ENCODE assay signal across 18 cellular contexts in the genomic region with DNA sequence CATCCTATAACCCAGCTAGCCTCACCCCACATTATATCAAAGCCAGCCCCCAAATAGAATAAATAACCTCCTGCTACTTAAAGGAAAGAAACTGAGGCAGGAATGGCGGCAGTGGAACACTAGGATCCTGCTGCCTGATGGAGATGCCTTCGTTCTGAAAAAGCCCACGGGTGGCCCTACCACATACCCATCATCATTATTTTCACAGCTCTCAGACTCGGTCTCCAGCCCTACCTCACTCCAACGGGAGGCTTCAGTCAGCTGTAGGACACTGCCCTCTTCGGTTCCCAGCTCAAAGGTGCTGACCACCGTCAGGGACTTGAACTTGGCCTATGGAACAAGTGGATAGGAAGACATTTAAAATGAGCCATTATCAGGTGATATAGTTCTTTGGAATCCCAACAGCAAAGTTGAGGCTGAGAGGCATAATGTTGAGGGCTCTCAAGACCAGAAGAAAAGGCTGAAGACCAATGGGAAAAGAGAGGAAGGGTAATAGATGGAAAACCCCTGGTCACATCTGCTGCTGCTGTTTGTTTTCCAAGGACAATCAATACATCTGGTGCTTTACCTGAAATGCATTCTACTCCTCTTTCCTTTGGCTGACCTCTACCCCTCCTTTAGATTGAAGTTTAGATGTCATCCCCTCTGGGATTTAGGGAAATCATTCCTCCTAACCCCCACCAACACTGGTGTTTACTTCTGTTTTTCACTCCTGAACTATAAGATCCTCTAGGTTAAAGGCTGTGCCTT. TPM values are rescaled to one million over a fixed set of nuclear protein-coding genes. Genes with fewer than 3 reads are reported as not detected.
DNase-seq lines count a peak whose midpoint lies in the region; ATAC-seq, FAIRE-seq and TF ChIP-seq lines count a peak whose summit lies in the region.
"Had no signal": no experiment of that assay in that cellular context is flagged by ENCODE, and none has a peak within 500 bp of the region (broad histone marks: within the 10 kb centered on the region; RNA-seq: fewer than 3 reads in every experiment).

No MANE protein-coding gene starts in this region.

- H2AFZ ChIP-seq in HepG2 (ENCODE audit: low read length), result no peak overlapping the region

- FAIRE-seq in HepG2 (lab: Jason Lieb, UNC), result no peak
- FAIRE-seq: bronchial epithelial cell, H1 had no signal

- H4K20me1 ChIP-seq in HepG2 (ENCODE audit: insufficient read depth, low read length), result no peaks in the 10 kb centered on the region

- TF ChIP-seq EP300 in HepG2 (IDR thresholded peaks at IDR 0.05; ENCODE audit: low read depth in 2 of 2, low read length in 2 of 2) (no peak), HepG2 (CRISPR knock-in tag; IDR thresholded peaks at IDR 0.05; ENCODE audit: borderline replicate concordance) (no peak)

- no peak overlapping the region for H3K4me3 Mint-ChIP-seq in nephron
- H3K4me3 Mint-ChIP-seq: activated CD8-positive, alpha-beta T cell treated with anti-CD3 and anti-CD28 coated beads for 36 hours had no signal

- H3K9ac ChIP-seq in HepG2 (ENCODE audit: insufficient read depth, low read depth, low read length), result no peak overlapping the region

- no peaks in the 10 kb centered on the region for H3K27me3 ChIP-seq in HepG2 (ENCODE audit: control insufficient read depth in 1 of 2, insufficient read depth in 2 of 2, low read length in 2 of 2)
- H3K27me3 ChIP-seq in right lobe of liver, result no peaks in the 10 kb centered on the region
- H3K27me3 ChIP-seq: spleen had no signal

- H3K4me1 Mint-ChIP-seq in nephron, result peaks cover 34% of the 10 kb centered on the region

- no peak for DNase-seq in HepG2 (ENCODE audit: low spot score)
- DNase-seq in right lobe of liver, result no peak
- no peak for DNase-seq in cerebellar cortex (ENCODE audit: low spot score)
- no peak for DNase-seq in mucosa of gallbladder (ENCODE audit: low spot score)
- DNase-seq: activated CD8-positive, alpha-beta T cell treated with anti-CD3 and anti-CD28 coated beads for 36 hours; activated effector memory CD4-positive, alpha-beta T cell treated with Interleukin-2 at 50 U/mL for 16 hours; Caco-2; GF-D8; NCI-H1930; NCI-H748 treated with DMSO at 0.1 percent for 48 hours; SHP77; spleen had no signal

- no peaks in the 10 kb centered on the region for H3K36me3 Mint-ChIP-seq in nephron (ENCODE audit: low read depth)

- CTCF ChIA-PET in HepG2 (lab: Yijun Ruan, JAX; ENCODE audit: low intra/inter-chr PET ratio, low total read pairs), result interaction anchor here (3.3 kb wide), 1 partner anchor 16 kb away, joined by 93 read pairs; a partner anchor contains a TSS

- 49% methylated on average over 7 of the region's 7 CpGs for WGBS in HepG2 (ENCODE audit: low lambda C conversion rate)
- 83% methylated on average over 7 of the region's 7 CpGs for WGBS in right lobe of liver (ENCODE audit: insufficient coverage, low coverage, low lambda C conversion rate, missing lambda C conversion rate)

- H3K27ac ChIP-seq in HepG2 (ENCODE audit: extremely low read length, insufficient read depth, low read length) (no peak overlapping the region), right lobe of liver (peak overlapping the region in 1 of 3 donors; percentile 69)

- H3K4me2 ChIP-seq in HepG2 (ENCODE audit: low read depth, low read length), result peak overlapping the region; percentile 14; the same call in 1 of the 2 replicates

- POLR2A ChIA-PET in HepG2 (lab: Yijun Ruan, JAX), result interaction anchor here (1.9 to 2.9 kb wide), 3 partner anchors 15 to 71 kb away, joined by 11 to 29 read pairs (median 25); a partner anchor contains a TSS

- in situ Hi-C loops in HepG2 (cut with HindIII; ENCODE audit: extremely low pct_ligation_motif_present, low pct_unique_long_range_greater_than_20kb), result no loop called here

- peak overlapping the region in 2 of 3 experiments; percentile 96 to 98 for H3K27ac Mint-ChIP-seq in nephron
- H3K27ac Mint-ChIP-seq: activated CD8-positive, alpha-beta T cell treated with anti-CD3 and anti-CD28 coated beads for 36 hours had no signal

- ATAC-seq in HepG2, result no peak
- no peak for ATAC-seq in right lobe of liver
- no peak for ATAC-seq in HG03378 (IDR thresholded peaks at IDR 0.05; ENCODE audit: unreplicated experiment)
- ATAC-seq: activated CD8-positive, alpha-beta T cell treated with anti-CD3 and anti-CD28 coated beads for 36 hours; esophagus mucosa had no signal

- H3K9me3 Mint-ChIP-seq in nephron, result no peaks in the 10 kb centered on the region
- H3K9me3 Mint-ChIP-seq: activated CD8-positive, alpha-beta T cell treated with anti-CD3 and anti-CD28 coated beads for 36 hours had no signal

- H3K4me3 ChIP-seq in HepG2 (replicated peaks in 1 of 3; ENCODE audit: insufficient read depth in 1 of 3, low read depth in 2 of 3, low read length in 3 of 3) (no peak overlapping the region), right lobe of liver (no peak overlapping the region)
- H3K4me3 ChIP-seq: lung, spleen had no signal

- H3K4me1 ChIP-seq in HepG2 (ENCODE audit: insufficient read depth, low read length), result peaks cover 84% of the 10 kb centered on the region
- peaks cover 0 to 7% (median 3%) of the 10 kb centered on the region in 4 donors for H3K4me1 ChIP-seq in right lobe of liver
- H3K4me1 ChIP-seq: Caco-2 had no signal

- no peaks in the 10 kb centered on the region for H3K79me2 ChIP-seq in HepG2 (ENCODE audit: insufficient read depth, low read length)

- H3K27me3 Mint-ChIP-seq in nephron (ENCODE audit: low read depth), result no peaks in the 10 kb centered on the region
- H3K27me3 Mint-ChIP-seq: activated CD8-positive, alpha-beta T cell treated with anti-CD3 and anti-CD28 coated beads for 36 hours had no signal

- no TSS peak for BruUV-seq in HepG2 (replicated peaks; lab: Mats Ljungman, UMichigan)

- no peak for TF ChIP-seq RAD21 in HepG2 (CRISPR knock-in tag; IDR thresholded peaks at IDR 0.05)

- H3K36me3 ChIP-seq in HepG2 (replicated peaks in 1 of 2; ENCODE audit: control insufficient read depth in 1 of 2, insufficient read depth in 2 of 2, low read length in 2 of 2) (no peaks in the 10 kb centered on the region), right lobe of liver (no peaks in the 10 kb centered on the region)
- H3K36me3 ChIP-seq: spleen had no signal

- no peak for TF ChIP-seq POLR2A in HepG2 (IDR thresholded peaks at IDR 0.05; ENCODE audit: insufficient read depth in 1 of 2, low read depth in 2 of 2, low read length in 2 of 2)
- TF ChIP-seq POLR2A in right lobe of liver (IDR thresholded peaks at IDR 0.05), result no peak

- H3K9me3 ChIP-seq in HepG2 (ENCODE audit: low read length) (no peaks in the 10 kb centered on the region), right lobe of liver (no peaks in the 10 kb centered on the region)
- H3K9me3 ChIP-seq: Caco-2, spleen had no signal

- intact Hi-C loops in HepG2 (cut with micrococcal nuclease; ENCODE audit: unreplicated experiment), result loop anchor here (5.0 kb wide), 4 partner anchors 34 to 84 kb away; a partner anchor contains a TSS
- intact Hi-C loops in right lobe of liver (cut with DNase I), result no loop called here

- TF ChIP-seq CTCF in HepG2 (CRISPR knock-in tag; IDR thresholded peaks at IDR 0.05), result no peak
- no peak for TF ChIP-seq CTCF in right lobe of liver (IDR thresholded peaks at IDR 0.05)
- TF ChIP-seq CTCF in nephron (IDR thresholded peaks at IDR 0.05; ENCODE audit: unreplicated experiment in 3 of 3), result no peak

RNA-seq across cellular contexts. Expression of a gene that starts 7.8 kb away (rescaled TPM):
- total RNA-seq in HepG2 (2016; rRNA removed; fragmentation: Illumina TruSeq; extraction: Trizol) (0.02 TPM in 1 of 2 replicates, not detected in the other), right lobe of liver (1 to 10 TPM; 1.1 to 2.5 (median 1.6) TPM), mucosa of gallbladder (2.7 TPM)
- not detected in 2 replicates for total RNA-seq in HepG2 (2016; cell fraction: cytosol; rRNA removed; fragmentation: Illumina TruSeq; extraction: Trizol; ENCODE audit: low read depth)
- not detected in 2 replicates for total RNA-seq in HepG2 (2016; cell fraction: insoluble cytoplasmic fraction; rRNA removed; fragmentation: Illumina TruSeq; extraction: Trizol)
- not detected in 2 replicates for total RNA-seq in HepG2 (2016; cell fraction: membrane; rRNA removed; fragmentation: Illumina TruSeq; extraction: Trizol)
- total RNA-seq in HepG2 (2016; cell fraction: nucleus; rRNA removed; fragmentation: Illumina TruSeq; extraction: Trizol), result not detected in 2 replicates
- polyA plus RNA-seq in HepG2 (2011; rRNA removed), result not detected in 2 replicates
- polyA plus RNA-seq in HepG2 (2011; cell fraction: cytosol; rRNA removed), result 0.01 TPM in 2 replicates
- polyA plus RNA-seq in HepG2 (2011; cell fraction: nucleus; rRNA removed), result not detected in 2 replicates
- not detected in 2 replicates for polyA plus RNA-seq in HepG2 (2012)
- not detected in 2 replicates for polyA plus RNA-seq in HepG2 (2016; cell fraction: cytosol; fragmentation: Illumina TruSeq; extraction: Trizol; ENCODE audit: low read depth)
- polyA plus RNA-seq in HepG2 (2016; cell fraction: insoluble cytoplasmic fraction; fragmentation: Illumina TruSeq; extraction: Trizol; ENCODE audit: low read depth), result not detected in 2 replicates
- polyA plus RNA-seq in HepG2 (2016; cell fraction: membrane; fragmentation: Illumina TruSeq; extraction: Trizol; ENCODE audit: low read depth), result not detected in 2 replicates
- not detected in 2 replicates for polyA plus RNA-seq in HepG2 (2016; cell fraction: nucleus; fragmentation: Illumina TruSeq; extraction: Trizol; ENCODE audit: insufficient read depth, low read depth)
- 0.10 TPM in 1 of 2 replicates, not detected in the other for polyA minus RNA-seq in HepG2 (2011; rRNA and poly(A)+ RNA removed; ENCODE audit: low replicate concordance)
- polyA minus RNA-seq in HepG2 (2011; cell fraction: cytosol; rRNA and poly(A)+ RNA removed), result not detected in 2 replicates
- 0.13 TPM in 1 of 2 replicates, not detected in the other for polyA minus RNA-seq in HepG2 (2011; cell fraction: nucleus; rRNA and poly(A)+ RNA removed)

RNA-seq across cellular contexts. Expression of a gene that starts 16.4 kb away (rescaled TPM):
- total RNA-seq in HepG2 (2016; rRNA removed; fragmentation: Illumina TruSeq; extraction: Trizol) (0.53 and 0.89 TPM in 2 replicates), right lobe of liver (1 to 10 TPM in 3 of 6 experiments, under 1 TPM in 3; 0.50 to 2.3 (median 0.85) TPM), mucosa of gallbladder (3.2 TPM)
- total RNA-seq in HepG2 (2016; cell fraction: cytosol; rRNA removed; fragmentation: Illumina TruSeq; extraction: Trizol; ENCODE audit: low read depth), result 0.09 and 0.20 TPM in 2 replicates
- 0.54 and 0.95 TPM in 2 replicates for total RNA-seq in HepG2 (2016; cell fraction: insoluble cytoplasmic fraction; rRNA removed; fragmentation: Illumina TruSeq; extraction: Trizol)
- total RNA-seq in HepG2 (2016; cell fraction: membrane; rRNA removed; fragmentation: Illumina TruSeq; extraction: Trizol), result 0.31 and 0.46 TPM in 2 replicates
- 1.3 and 1.4 TPM in 2 replicates for total RNA-seq in HepG2 (2016; cell fraction: nucleus; rRNA removed; fragmentation: Illumina TruSeq; extraction: Trizol)
- 1.6 and 1.8 TPM in 2 replicates for polyA plus RNA-seq in HepG2 (2011; rRNA removed)
- 0.79 and 0.83 TPM in 2 replicates for polyA plus RNA-seq in HepG2 (2011; cell fraction: cytosol; rRNA removed)
- polyA plus RNA-seq in HepG2 (2011; cell fraction: nucleus; rRNA removed), result 5.0 and 7.8 TPM in 2 replicates
- 0.55 and 0.64 TPM in 2 replicates for polyA plus RNA-seq in HepG2 (2012)
- 0.08 and 0.12 TPM in 2 replicates for polyA plus RNA-seq in HepG2 (2016; cell fraction: cytosol; fragmentation: Illumina TruSeq; extraction: Trizol; ENCODE audit: low read depth)
- polyA plus RNA-seq in HepG2 (2016; cell fraction: insoluble cytoplasmic fraction; fragmentation: Illumina TruSeq; extraction: Trizol; ENCODE audit: low read depth), result 0.30 and 0.47 TPM in 2 replicates
- 0.21 and 0.23 TPM in 2 replicates for polyA plus RNA-seq in HepG2 (2016; cell fraction: membrane; fragmentation: Illumina TruSeq; extraction: Trizol; ENCODE audit: low read depth)
- 3.6 and 4.6 TPM in 2 replicates for polyA plus RNA-seq in HepG2 (2016; cell fraction: nucleus; fragmentation: Illumina TruSeq; extraction: Trizol; ENCODE audit: insufficient read depth, low read depth)
- 0.35 and 1.5 TPM in 2 replicates for polyA minus RNA-seq in HepG2 (2011; rRNA and poly(A)+ RNA removed; ENCODE audit: low replicate concordance)
- 0.69 and 0.70 TPM in 2 replicates for polyA minus RNA-seq in HepG2 (2011; cell fraction: cytosol; rRNA and poly(A)+ RNA removed)
- polyA minus RNA-seq in HepG2 (2011; cell fraction: nucleus; rRNA and poly(A)+ RNA removed), result 1.8 and 2.6 TPM in 2 replicates

RNA-seq across cellular contexts. Expression of a gene that starts 25.0 kb away (rescaled TPM):
- total RNA-seq in HepG2 (2016; rRNA removed; fragmentation: Illumina TruSeq; extraction: Trizol) (21.6 and 26.2 TPM in 2 replicates), right lobe of liver (10 to 100 TPM; 12.3 to 23.0 (median 15.2) TPM), mucosa of gallbladder (35.1 TPM)
- total RNA-seq in HepG2 (2016; cell fraction: cytosol; rRNA removed; fragmentation: Illumina TruSeq; extraction: Trizol; ENCODE audit: low read depth), result 6.1 and 8.7 TPM in 2 replicates
- 21.5 and 30.1 TPM in 2 replicates for total RNA-seq in HepG2 (2016; cell fraction: insoluble cytoplasmic fraction; rRNA removed; fragmentation: Illumina TruSeq; extraction: Trizol)
- 12.7 and 13.4 TPM in 2 replicates for total RNA-seq in HepG2 (2016; cell fraction: membrane; rRNA removed; fragmentation: Illumina TruSeq; extraction: Trizol)
- total RNA-seq in HepG2 (2016; cell fraction: nucleus; rRNA removed; fragmentation: Illumina TruSeq; extraction: Trizol), result 9.3 and 11.7 TPM in 2 replicates
- 38.8 and 48.4 TPM in 2 replicates for polyA plus RNA-seq in HepG2 (2011; rRNA removed)
- 24.9 and 30.2 TPM in 2 replicates for polyA plus RNA-seq in HepG2 (2011; cell fraction: cytosol; rRNA removed)
- polyA plus RNA-seq in HepG2 (2011; cell fraction: nucleus; rRNA removed), result 11.0 and 14.0 TPM in 2 replicates
- polyA plus RNA-seq in HepG2 (2012), result 14.3 and 21.4 TPM in 2 replicates
- 4.2 and 4.4 TPM in 2 replicates for polyA plus RNA-seq in HepG2 (2016; cell fraction: cytosol; fragmentation: Illumina TruSeq; extraction: Trizol; ENCODE audit: low read depth)
- 34.6 and 35.2 TPM in 2 replicates for polyA plus RNA-seq in HepG2 (2016; cell fraction: insoluble cytoplasmic fraction; fragmentation: Illumina TruSeq; extraction: Trizol; ENCODE audit: low read depth)
- polyA plus RNA-seq in HepG2 (2016; cell fraction: membrane; fragmentation: Illumina TruSeq; extraction: Trizol; ENCODE audit: low read depth), result 8.1 and 9.5 TPM in 2 replicates
- 17.7 and 21.1 TPM in 2 replicates for polyA plus RNA-seq in HepG2 (2016; cell fraction: nucleus; fragmentation: Illumina TruSeq; extraction: Trizol; ENCODE audit: insufficient read depth, low read depth)
- 29.8 and 36.3 TPM in 2 replicates for polyA minus RNA-seq in HepG2 (2011; rRNA and poly(A)+ RNA removed; ENCODE audit: low replicate concordance)
- polyA minus RNA-seq in HepG2 (2011; cell fraction: cytosol; rRNA and poly(A)+ RNA removed), result 9.1 and 13.4 TPM in 2 replicates
- 6.4 and 7.0 TPM in 2 replicates for polyA minus RNA-seq in HepG2 (2011; cell fraction: nucleus; rRNA and poly(A)+ RNA removed)

RNA-seq across cellular contexts. Expression of a gene that starts 33.8 kb away (rescaled TPM):
- total RNA-seq in HepG2 (2016; rRNA removed; fragmentation: Illumina TruSeq; extraction: Trizol), result 162 and 224 TPM in 2 replicates
- 15.8 and 21.1 TPM in 2 replicates for total RNA-seq in HepG2 (2016; cell fraction: cytosol; rRNA removed; fragmentation: Illumina TruSeq; extraction: Trizol; ENCODE audit: low read depth)
- 164 and 238 TPM in 2 replicates for total RNA-seq in HepG2 (2016; cell fraction: insoluble cytoplasmic fraction; rRNA removed; fragmentation: Illumina TruSeq; extraction: Trizol)
- total RNA-seq in HepG2 (2016; cell fraction: membrane; rRNA removed; fragmentation: Illumina TruSeq; extraction: Trizol), result 32.6 and 36.1 TPM in 2 replicates
- total RNA-seq in HepG2 (2016; cell fraction: nucleus; rRNA removed; fragmentation: Illumina TruSeq; extraction: Trizol), result 58.0 and 59.0 TPM in 2 replicates
- 75.2 and 106 TPM in 2 replicates for polyA plus RNA-seq in HepG2 (2011; rRNA removed)
- 81.5 and 102 TPM in 2 replicates for polyA plus RNA-seq in HepG2 (2011; cell fraction: cytosol; rRNA removed)
- polyA plus RNA-seq in HepG2 (2011; cell fraction: nucleus; rRNA removed), result 25.3 and 38.5 TPM in 2 replicates
- polyA plus RNA-seq in HepG2 (2012), result 87.0 and 96.0 TPM in 2 replicates
- 14.2 and 15.2 TPM in 2 replicates for polyA plus RNA-seq in HepG2 (2016; cell fraction: cytosol; fragmentation: Illumina TruSeq; extraction: Trizol; ENCODE audit: low read depth)
- polyA plus RNA-seq in HepG2 (2016; cell fraction: insoluble cytoplasmic fraction; fragmentation: Illumina TruSeq; extraction: Trizol; ENCODE audit: low read depth), result 218 and 247 TPM in 2 replicates
- 28.1 and 28.8 TPM in 2 replicates for polyA plus RNA-seq in HepG2 (2016; cell fraction: membrane; fragmentation: Illumina TruSeq; extraction: Trizol; ENCODE audit: low read depth)
- polyA plus RNA-seq in HepG2 (2016; cell fraction: nucleus; fragmentation: Illumina TruSeq; extraction: Trizol; ENCODE audit: insufficient read depth, low read depth), result 89.2 and 112 TPM in 2 replicates
- 14.9 and 35.6 TPM in 2 replicates for polyA minus RNA-seq in HepG2 (2011; rRNA and poly(A)+ RNA removed; ENCODE audit: low replicate concordance)
- 26.3 and 33.8 TPM in 2 replicates for polyA minus RNA-seq in HepG2 (2011; cell fraction: cytosol; rRNA and poly(A)+ RNA removed)
- polyA minus RNA-seq in HepG2 (2011; cell fraction: nucleus; rRNA and poly(A)+ RNA removed), result 20.2 and 28.7 TPM in 2 replicates
- total RNA-seq in right lobe of liver, result 10 to 100 TPM; 41.1 to 68.4 (median 56.3) TPM
- 99.8 TPM for total RNA-seq in mucosa of gallbladder

RNA-seq across cellular contexts. Expression of a gene that starts 34.6 kb away (rescaled TPM):
- 3.7 and 4.6 TPM in 2 replicates for total RNA-seq in HepG2 (2016; rRNA removed; fragmentation: Illumina TruSeq; extraction: Trizol)
- total RNA-seq in HepG2 (2016; cell fraction: cytosol; rRNA removed; fragmentation: Illumina TruSeq; extraction: Trizol; ENCODE audit: low read depth), result 0.91 and 1.5 TPM in 2 replicates
- total RNA-seq in HepG2 (2016; cell fraction: insoluble cytoplasmic fraction; rRNA removed; fragmentation: Illumina TruSeq; extraction: Trizol), result 4.0 and 4.2 TPM in 2 replicates
- 2.8 and 3.2 TPM in 2 replicates for total RNA-seq in HepG2 (2016; cell fraction: membrane; rRNA removed; fragmentation: Illumina TruSeq; extraction: Trizol)
- total RNA-seq in HepG2 (2016; cell fraction: nucleus; rRNA removed; fragmentation: Illumina TruSeq; extraction: Trizol), result 4.7 TPM in 2 replicates
- 8.0 and 9.7 TPM in 2 replicates for polyA plus RNA-seq in HepG2 (2011; rRNA removed)
- polyA plus RNA-seq in HepG2 (2011; cell fraction: cytosol; rRNA removed), result 5.0 and 5.5 TPM in 2 replicates
- polyA plus RNA-seq in HepG2 (2011; cell fraction: nucleus; rRNA removed), result 26.5 and 26.8 TPM in 2 replicates
- polyA plus RNA-seq in HepG2 (2012), result 5.8 and 6.8 TPM in 2 replicates
- polyA plus RNA-seq in HepG2 (2016; cell fraction: cytosol; fragmentation: Illumina TruSeq; extraction: Trizol; ENCODE audit: low read depth), result 1.2 and 1.3 TPM in 2 replicates
- 6.6 and 7.8 TPM in 2 replicates for polyA plus RNA-seq in HepG2 (2016; cell fraction: insoluble cytoplasmic fraction; fragmentation: Illumina TruSeq; extraction: Trizol; ENCODE audit: low read depth)
- polyA plus RNA-seq in HepG2 (2016; cell fraction: membrane; fragmentation: Illumina TruSeq; extraction: Trizol; ENCODE audit: low read depth), result 4.0 and 4.3 TPM in 2 replicates
- polyA plus RNA-seq in HepG2 (2016; cell fraction: nucleus; fragmentation: Illumina TruSeq; extraction: Trizol; ENCODE audit: insufficient read depth, low read depth), result 15.4 and 16.3 TPM in 2 replicates
- 8.5 and 12.9 TPM in 2 replicates for polyA minus RNA-seq in HepG2 (2011; rRNA and poly(A)+ RNA removed; ENCODE audit: low replicate concordance)
- polyA minus RNA-seq in HepG2 (2011; cell fraction: cytosol; rRNA and poly(A)+ RNA removed), result 3.7 and 4.6 TPM in 2 replicates
- polyA minus RNA-seq in HepG2 (2011; cell fraction: nucleus; rRNA and poly(A)+ RNA removed), result 9.3 and 10.7 TPM in 2 replicates
- total RNA-seq in right lobe of liver, result 1 to 10 TPM; 5.5 to 8.9 (median 6.7) TPM
- total RNA-seq in mucosa of gallbladder, result 36.5 TPM
